In the genomic region with DNA sequence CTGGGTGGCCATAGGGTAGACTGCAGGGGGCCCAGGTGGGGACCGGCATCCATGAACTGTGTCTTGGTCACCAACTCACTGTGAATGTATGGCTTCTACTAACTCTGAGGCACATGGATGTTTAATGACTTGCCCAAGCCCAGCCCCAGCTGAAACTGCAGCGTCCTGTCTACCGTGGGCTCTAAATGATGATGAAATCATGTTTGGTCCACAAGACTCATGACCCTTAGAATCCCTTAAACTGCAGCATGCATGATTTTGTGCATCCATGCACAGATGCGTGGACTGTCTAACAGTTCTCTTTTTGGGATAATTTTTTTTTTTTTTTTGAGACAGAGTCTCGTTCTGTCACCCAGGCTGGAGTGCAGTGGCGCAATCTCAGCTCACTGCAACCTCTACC, we compare ENCODE assay signal across 28 cellular contexts. TPM values are rescaled to one million over a fixed set of nuclear protein-coding genes. Genes with fewer than 3 reads are reported as not detected.
DNase-seq lines count a peak whose midpoint lies in the region; ATAC-seq, FAIRE-seq and TF ChIP-seq lines count a peak whose summit lies in the region.
"Had no signal": no experiment of that assay in that cellular context is flagged by ENCODE, and none has a peak within 500 bp of the region (broad histone marks: within the 10 kb centered on the region; RNA-seq: fewer than 3 reads in every experiment).

No MANE protein-coding gene starts in this region.

- H3K9me1 ChIP-seq in IMR-90 (ENCODE audit: insufficient read depth, low read length), result no peaks in the 10 kb centered on the region

- H3K9me3 ChIP-seq in IMR-90 (ENCODE audit: control insufficient read depth, insufficient read depth, low read length), result peaks cover 2% of the 10 kb centered on the region
- H3K9me3 ChIP-seq: BE2C had no signal

- no peak overlapping the region for H3K27ac ChIP-seq in IMR-90 (ENCODE audit: insufficient read depth, low read length)
- H3K27ac ChIP-seq: BLaER1 had no signal

- H4K8ac ChIP-seq in IMR-90 (ENCODE audit: low read depth in 2 of 2, low read length in 2 of 2), result no peak overlapping the region

- no peak overlapping the region for H3K4me3 Mint-ChIP-seq in chondrocyte (ENCODE audit: unreplicated experiment)
- H3K4me3 Mint-ChIP-seq: CD14-positive monocyte; CD4-positive, alpha-beta memory T cell; CD4-positive, CD25-positive, alpha-beta regulatory T cell; CD8-positive, alpha-beta memory T cell had no signal

- intact Hi-C loops in IMR-90 (cut with micrococcal nuclease), result no loop called here

- TF ChIP-seq POLR2A in IMR-90 (IDR thresholded peaks at IDR 0.05; ENCODE audit: low read depth, low read length), result no peak

- no TSS peak for BruUV-seq in IMR-90 (replicated peaks; lab: Mats Ljungman, UMichigan)

- no peaks in the 10 kb centered on the region for H3K27me3 Mint-ChIP-seq in chondrocyte (ENCODE audit: low read depth)
- H3K27me3 Mint-ChIP-seq: CD4-positive, alpha-beta memory T cell had no signal

- TF ChIP-seq RAD21 in IMR-90 (IDR thresholded peaks at IDR 0.05; ENCODE audit: low read length), result no peak

- in situ Hi-C loops in IMR-90 (cut with MboI; ENCODE audit: low sequenced_read_pairs), result no loop called here

- H3K4me2 ChIP-seq in IMR-90 (ENCODE audit: low read depth, low read length), result no peak overlapping the region
- H3K4me2 ChIP-seq: BLaER1 had no signal

- no peak overlapping the region for H2AK5ac ChIP-seq in IMR-90 (ENCODE audit: low read depth, low read length)

- TF ChIP-seq CTCF in IMR-90 (conservative IDR thresholded peaks at IDR 0.05; ENCODE audit: low read depth, low read length) (no peak), chondrocyte (IDR thresholded peaks at IDR 0.05) (no peak)

- H4K91ac ChIP-seq in IMR-90 (ENCODE audit: insufficient read depth, low read depth, low read length), result no peak overlapping the region

- H3K27me3 ChIP-seq in H7 (ENCODE audit: control insufficient read depth, insufficient read depth, low read length), result no peaks in the 10 kb centered on the region
- peaks cover 7% of the 10 kb centered on the region for H3K27me3 ChIP-seq in IMR-90 (ENCODE audit: control insufficient read depth, insufficient read depth, low read length)
- H3K27me3 ChIP-seq: BE2C, BLaER1 had no signal

- POLR2A ChIA-PET in IMR-90 (lab: Charles Lee; ENCODE audit: unreplicated experiment), result no interaction called here

- no peak overlapping the region for H2BK5ac ChIP-seq in IMR-90 (ENCODE audit: low read depth, low read length, poor library complexity, severe bottlenecking)

- no peaks in the 10 kb centered on the region for H3K36me3 Mint-ChIP-seq in chondrocyte (ENCODE audit: low read depth)
- H3K36me3 Mint-ChIP-seq: CD14-positive monocyte; CD4-positive, alpha-beta memory T cell; CD4-positive, CD25-positive, alpha-beta regulatory T cell; CD8-positive, alpha-beta memory T cell had no signal

- no peak overlapping the region for H3K27ac Mint-ChIP-seq in chondrocyte (ENCODE audit: unreplicated experiment)
- H3K27ac Mint-ChIP-seq: CD14-positive monocyte; CD4-positive, alpha-beta memory T cell; CD4-positive, CD25-positive, alpha-beta regulatory T cell; CD8-positive, alpha-beta memory T cell had no signal

- no peak overlapping the region for H2BK15ac ChIP-seq in IMR-90 (ENCODE audit: low read depth, low read length)

- H3K36me3 ChIP-seq in H7 (replicated peaks; ENCODE audit: control insufficient read depth, insufficient read depth, low read length) (no peaks in the 10 kb centered on the region), IMR-90 (ENCODE audit: control insufficient read depth, insufficient read depth, low read length) (no peaks in the 10 kb centered on the region)
- H3K36me3 ChIP-seq: BE2C, BLaER1 had no signal

- no peaks in the 10 kb centered on the region for H3K79me1 ChIP-seq in IMR-90 (ENCODE audit: low read depth in 1 of 2, low read length in 2 of 2)

- H3K4me3 ChIP-seq in H7 (ENCODE audit: insufficient read depth, low read depth, low read length) (no peak overlapping the region), IMR-90 (ENCODE audit: insufficient read depth, low read depth, low read length) (no peak overlapping the region)
- H3K4me3 ChIP-seq: BLaER1, GM12878 had no signal

- dilution Hi-C loops in IMR-90 (cut with HindIII; ENCODE audit: low sequenced_read_pairs, unreplicated experiment), result no loop called here

- no peak overlapping the region for H2BK20ac ChIP-seq in IMR-90 (ENCODE audit: low read depth, low read length)

- no peak overlapping the region for H3K23ac ChIP-seq in IMR-90 (ENCODE audit: low read depth, low read length)

- H2AFZ ChIP-seq in IMR-90 (replicated peaks; ENCODE audit: low read length, poor library complexity), result no peak overlapping the region

- no peaks in the 10 kb centered on the region for H3K4me1 Mint-ChIP-seq in chondrocyte (ENCODE audit: low read depth)
- H3K4me1 Mint-ChIP-seq: CD4-positive, CD25-positive, alpha-beta regulatory T cell; CD8-positive, alpha-beta memory T cell had no signal

- no peak overlapping the region for H3K4ac ChIP-seq in IMR-90 (ENCODE audit: low read depth, low read length)

- H2BK120ac ChIP-seq in IMR-90 (ENCODE audit: low read depth, low read length), result no peak overlapping the region

- ATAC-seq in IMR-90 (ENCODE audit: low read depth) (no peak), GM21423 (IDR thresholded peaks at IDR 0.05; ENCODE audit: unreplicated experiment) (no peak)
- ATAC-seq: GM12878 had no signal

- H2AK9ac ChIP-seq in IMR-90 (replicated peaks; ENCODE audit: low read depth, low read length, poor library complexity), result no peak overlapping the region

- H3K18ac ChIP-seq in IMR-90 (ENCODE audit: low read depth, low read length), result no peak overlapping the region

- H3K14ac ChIP-seq in IMR-90 (replicated peaks; ENCODE audit: low read depth, low read length), result no peak overlapping the region

- no peak for FAIRE-seq in urothelium cell line (lab: Jason Lieb, UNC)
- FAIRE-seq: A204.1, GM12878, GM12892, GM18507, GM19239 had no signal

- CTCF ChIA-PET in IMR-90 (lab: Yijun Ruan, JAX), result no interaction called here

- DNase-seq in H7, result peak; percentile 11
- no peak for DNase-seq in IMR-90
- DNase-seq in chondrocyte (ENCODE audit: low spot score), result peak; percentile 39
- DNase-seq in urothelium cell line (ENCODE audit: low spot score), result no peak
- DNase-seq in NK-92 treated with Interleukin-12 subunit alpha and Interleukin-12 subunit beta, amount 100 ng/mL, for 24 hours (lab: John Stamatoyannopoulos, UW), result no peak
- DNase-seq: 8988T; ACHN; BE2C; C1 segment of cervical spinal cord; CD4-positive, alpha-beta memory T cell; CD4-positive, CD25-positive, alpha-beta regulatory T cell; CD8-positive, alpha-beta memory T cell; COR-L47; DMS 273 treated with DMSO at 0.1 percent for 48 hours; DMS153; DMS53; DMS79; DND-41; EL; GDM1 had no signal

- no peak overlapping the region for H3K9ac ChIP-seq in IMR-90 (ENCODE audit: low read depth, low read length)
- H3K9ac ChIP-seq: BLaER1 had no signal

- no peak overlapping the region for H3K56ac ChIP-seq in IMR-90 (ENCODE audit: extremely low read depth, insufficient read depth, low read length)

- H4K5ac ChIP-seq in IMR-90 (ENCODE audit: low read depth, low read length), result no peak overlapping the region

- H3K4me1 ChIP-seq in IMR-90 (ENCODE audit: control insufficient read depth, insufficient read depth, low read length), result no peaks in the 10 kb centered on the region
- H3K4me1 ChIP-seq: BE2C, BLaER1 had no signal

- 100% methylated on average over 2 of the region's 6 CpGs; no CpG with 5 or more reads in 1 of the 2 experiments for WGBS in IMR-90 (ENCODE audit: extremely low coverage in 2 of 2, insufficient read length in 1 of 2), 2 experiments

- no peaks in the 10 kb centered on the region for H3K9me3 Mint-ChIP-seq in chondrocyte (ENCODE audit: low read depth)

- no peaks in the 10 kb centered on the region for H4K20me1 ChIP-seq in IMR-90 (ENCODE audit: insufficient read depth, low read length)
- H4K20me1 ChIP-seq: BLaER1 had no signal

TF ChIP-seq in IMR-90, 13 proteins besides CTCF, POLR2A, EP300 and RAD21:
- TF ChIP-seq CEBPB (IDR thresholded peaks at IDR 0.05; ENCODE audit: low read depth, low read length), result 0 out of 2 replicates have a peak, but pooled peaks have one; percentile 11
- TF ChIP-seq, protein P1, sequence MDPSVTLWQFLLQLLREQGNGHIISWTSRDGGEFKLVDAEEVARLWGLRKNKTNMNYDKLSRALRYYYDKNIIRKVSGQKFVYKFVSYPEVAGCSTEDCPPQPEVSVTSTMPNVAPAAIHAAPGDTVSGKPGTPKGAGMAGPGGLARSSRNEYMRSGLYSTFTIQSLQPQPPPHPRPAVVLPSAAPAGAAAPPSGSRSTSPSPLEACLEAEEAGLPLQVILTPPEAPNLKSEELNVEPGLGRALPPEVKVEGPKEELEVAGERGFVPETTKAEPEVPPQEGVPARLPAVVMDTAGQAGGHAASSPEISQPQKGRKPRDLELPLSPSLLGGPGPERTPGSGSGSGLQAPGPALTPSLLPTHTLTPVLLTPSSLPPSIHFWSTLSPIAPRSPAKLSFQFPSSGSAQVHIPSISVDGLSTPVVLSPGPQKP (IDR thresholded peaks at IDR 0.05; ENCODE audit: borderline replicate concordance, low read depth, low read length), result no peak
TF ChIP-seq in IMR-90: peak in this region for 1.

RNA-seq across cellular contexts. Expression of a gene that starts 32.4 kb away (rescaled TPM):
- total RNA-seq in H7 (2014; rRNA removed; shearing (Covaris generic)), result 11.7 and 14.6 TPM in 2 replicates
- 7.3 and 8.3 TPM in 2 replicates for total RNA-seq in IMR-90 (2012; rRNA removed)
- polyA plus RNA-seq in IMR-90 (2012; rRNA removed), result 12.5 and 14.4 TPM in 2 replicates
- polyA plus RNA-seq in IMR-90 (2012; cell fraction: cytosol; rRNA removed), result 3.9 and 6.7 TPM in 2 replicates
- polyA plus RNA-seq in IMR-90 (2012; cell fraction: nucleus; rRNA removed; ENCODE audit: low replicate concordance), result 20.8 and 24.3 TPM in 2 replicates
- total RNA-seq in chondrocyte, result 59.2 to 64.0 TPM (median 60.7 TPM) in 3 replicates

Comparison
In these comparisons a context has a peak if more than half of its experiments do, and no peak if none do; other contexts are left out.
1. DNase-seq: peak in H7 (single experiment) and chondrocyte (single experiment); none in IMR-90 (single experiment), urothelium cell line (single experiment) and NK-92 treated with Interleukin-12 subunit alpha and Interleukin-12 subunit beta, amount 100 ng/mL, for 24 hours (single experiment).